28 cellular contexts compared by ENCODE assay signal in the genomic region with DNA sequence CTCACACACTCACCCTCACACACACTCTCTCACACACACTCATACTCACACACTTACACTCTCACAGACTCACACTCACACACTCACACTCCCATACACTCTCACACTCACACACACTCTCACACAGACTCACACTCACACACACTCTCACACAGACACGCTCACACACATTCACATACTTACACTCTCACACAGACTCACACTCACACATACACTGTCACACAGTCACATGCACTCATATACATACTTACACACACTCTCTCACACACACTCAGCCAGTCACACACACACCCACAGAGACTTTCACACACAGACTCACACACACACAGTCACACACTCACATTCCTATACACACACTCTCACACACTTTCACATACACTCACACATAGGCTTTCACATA.
"Had no signal": no experiment of that assay in that cellular context is flagged by ENCODE, and none has a peak within 500 bp of the region (broad histone marks: within the 10 kb centered on the region; RNA-seq: fewer than 3 reads in every experiment).

No MANE protein-coding gene starts in this region.

- H3K9me3 ChIP-seq: ascending aorta had no signal

- H3K27me3 ChIP-seq: ascending aorta had no signal

- H3K4me3 ChIP-seq: ascending aorta had no signal

- DNase-seq: activated B cell treated with CpG ODN at 0.5 μM for 24 hours; activated CD4-positive, alpha-beta memory T cell treated with anti-CD3 and anti-CD28 coated beads for 36 hours; activated CD4-positive, alpha-beta T cell treated with anti-CD3 and anti-CD28 coated beads for 4 hours; activated CD4-positive, alpha-beta T cell treated with anti-CD3 and anti-CD28 coated beads, Interleukin-2, amount 10 ng/mL, durations not matched to agents 24 days and 14 days; activated CD4-positive, alpha-beta T cell treated with anti-CD3 and anti-CD28 coated beads, Interleukin-2, amount 50 U/mL, for 1 hour; activated CD4-positive, alpha-beta T cell treated with anti-CD3 and anti-CD28 coated beads, Interleukin-2, amount 50 U/mL, for 4 hours; activated CD4-positive, CD25-positive, alpha-beta regulatory T cell treated with anti-CD3 and anti-CD28 coated beads, Interleukin-2, amount 50 U/mL, for 72 hours; activated CD8-positive, alpha-beta memory T cell treated with anti-CD3 and anti-CD28 coated beads, Interleukin-2, amount 50 U/mL, for 4 hours; activated CD8-positive, alpha-beta T cell treated with anti-CD3 and anti-CD28 coated beads for 36 hours; activated effector memory CD4-positive, alpha-beta T cell treated with Interleukin-2 at 50 U/mL for 16 hours; activated gamma-delta T cell; activated naive CD4-positive, alpha-beta T cell treated with anti-CD3 and anti-CD28 coated beads, Interleukin-2, amount 10 ng/mL, durations not matched to agents 7 days and 5 days; activated naive CD4-positive, alpha-beta T cell treated with Interleukin-2 at 50 U/mL for 16 hours; activated naive CD8-positive, alpha-beta T cell treated with anti-CD3 and anti-CD28 coated beads, Interleukin-2, amount 10 ng/mL, durations not matched to agents 7 days and 5 days; activated naive CD8-positive, alpha-beta T cell treated with anti-CD3 and anti-CD28 coated beads, Interleukin-2, amount 50 U/mL, for 24 hours; activated T-cell treated with anti-CD3 and anti-CD28 coated beads for 4 hours; activated T-cell treated with anti-CD3 and anti-CD28 coated beads, Interleukin-2, amount 50 U/mL, for 1 hour; activated T-cell treated with anti-CD3 and anti-CD28 coated beads, Interleukin-2, amount 50 U/mL, for 4 hours; activated T-cell treated with anti-CD3 and anti-CD28 coated beads, Interleukin-2, amount 50 U/mL, for 72 hours; amygdala; anterior cingulate cortex; central memory CD4-positive, alpha-beta T cell; T-cell; T-helper 17 cell; T-helper 9 cell had no signal

- FAIRE-seq: TTC549 had no signal

- H3K36me3 ChIP-seq: ascending aorta had no signal

- H3K4me1 ChIP-seq: ascending aorta had no signal

- H3K27ac ChIP-seq: ascending aorta, VCaP had no signal

- ATAC-seq: activated CD8-positive, alpha-beta T cell treated with anti-CD3 and anti-CD28 coated beads for 36 hours; activated naive CD8-positive, alpha-beta T cell treated with anti-CD3 and anti-CD28 coated beads, Interleukin-2, amount 50 U/mL, for 24 hours; activated T-cell treated with anti-CD3 and anti-CD28 coated beads, Interleukin-2, amount 50 U/mL, for 4 hours; activated T-cell treated with anti-CD3 and anti-CD28 coated beads, Interleukin-2, amount 50 U/mL, for 72 hours; T-cell; T-helper 17 cell had no signal
